In the genomic region with DNA sequence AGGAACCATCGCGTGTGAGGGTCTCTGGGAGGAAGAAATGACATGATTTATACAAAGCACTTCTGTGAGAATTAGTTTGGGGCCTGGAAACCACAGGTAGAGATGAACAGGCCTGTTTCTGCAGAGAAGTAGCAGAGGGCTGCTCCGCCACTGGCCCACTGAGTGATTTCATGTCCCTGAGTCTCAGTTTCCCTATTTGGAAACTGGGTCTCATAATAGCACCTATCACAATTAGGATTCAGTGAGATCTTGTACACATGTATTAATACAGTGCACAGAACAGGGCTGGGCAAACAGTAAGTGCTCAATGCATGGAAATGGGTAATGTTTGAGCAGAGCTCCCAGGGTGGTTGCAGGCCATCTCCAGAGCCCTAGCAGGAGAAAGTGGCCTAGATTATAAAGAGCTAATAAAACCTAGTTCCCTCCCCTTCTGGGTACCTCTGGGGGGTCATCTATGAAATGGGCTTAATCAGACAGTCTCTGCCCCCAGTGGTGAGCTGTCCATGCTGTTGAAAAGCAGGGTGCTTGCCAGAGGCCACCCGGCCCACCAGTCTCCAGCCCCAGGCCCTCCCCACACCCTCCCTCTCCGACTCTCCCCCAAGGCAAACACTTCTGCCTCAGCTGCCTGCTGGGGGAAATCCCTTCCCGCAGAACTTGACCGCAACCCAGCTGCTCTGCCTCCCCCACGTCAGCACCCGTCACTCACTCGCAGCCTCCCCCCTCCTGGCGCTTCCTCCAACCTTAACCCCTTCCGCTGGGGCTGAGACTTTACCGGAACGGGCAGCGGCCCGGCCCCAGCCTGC, we compare ENCODE assay signal across 1 cellular context.
A peak's percentile ranks its signal among the peaks of the same experiment; 100 is the strongest.
TF ChIP-seq lines count a peak whose summit lies in the region.

No MANE protein-coding gene starts in this region.

TF ChIP-seq in HEK293, 187 proteins besides CTCF, POLR2A, EP300 and RAD21 (continued from another document and continues in another):
- TF ChIP-seq, protein P1, sequence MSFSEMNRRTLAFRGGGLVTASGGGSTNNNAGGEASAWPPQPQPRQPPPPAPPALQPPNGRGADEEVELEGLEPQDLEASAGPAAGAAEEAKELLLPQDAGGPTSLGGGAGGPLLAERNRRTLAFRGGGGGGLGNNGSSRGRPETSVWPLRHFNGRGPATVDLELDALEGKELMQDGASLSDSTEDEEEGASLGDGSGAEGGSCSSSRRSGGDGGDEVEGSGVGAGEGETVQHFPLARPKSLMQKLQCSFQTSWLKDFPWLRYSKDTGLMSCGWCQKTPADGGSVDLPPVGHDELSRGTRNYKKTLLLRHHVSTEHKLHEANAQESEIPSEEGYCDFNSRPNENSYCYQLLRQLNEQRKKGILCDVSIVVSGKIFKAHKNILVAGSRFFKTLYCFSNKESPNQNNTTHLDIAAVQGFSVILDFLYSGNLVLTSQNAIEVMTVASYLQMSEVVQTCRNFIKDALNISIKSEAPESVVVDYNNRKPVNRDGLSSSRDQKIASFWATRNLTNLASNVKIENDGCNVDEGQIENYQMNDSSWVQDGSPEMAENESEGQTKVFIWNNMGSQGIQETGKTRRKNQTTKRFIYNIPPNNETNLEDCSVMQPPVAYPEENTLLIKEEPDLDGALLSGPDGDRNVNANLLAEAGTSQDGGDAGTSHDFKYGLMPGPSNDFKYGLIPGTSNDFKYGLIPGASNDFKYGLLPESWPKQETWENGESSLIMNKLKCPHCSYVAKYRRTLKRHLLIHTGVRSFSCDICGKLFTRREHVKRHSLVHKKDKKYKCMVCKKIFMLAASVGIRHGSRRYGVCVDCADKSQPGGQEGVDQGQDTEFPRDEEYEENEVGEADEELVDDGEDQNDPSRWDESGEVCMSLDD (tag by site-specific recombination; IDR thresholded peaks at IDR 0.05), result peak; percentile 92
- TF ChIP-seq ZNF155 (tag by site-specific recombination; IDR thresholded peaks at IDR 0.05), result no peak
- TF ChIP-seq ZNF184 (tag by site-specific recombination; IDR thresholded peaks at IDR 0.05), result no peak
- TF ChIP-seq ZNF174 (tag by site-specific recombination; IDR thresholded peaks at IDR 0.05), result no peak
- TF ChIP-seq ZNF560 (tag by site-specific recombination; IDR thresholded peaks at IDR 0.05; ENCODE audit: borderline replicate concordance), result no peak
- TF ChIP-seq ZNF626 (tag by site-specific recombination; IDR thresholded peaks at IDR 0.05), result no peak
- peak; percentile 46; the same call in 1 of the 2 replicates for TF ChIP-seq ZBTB11 (tag by site-specific recombination; conservative IDR thresholded peaks at IDR 0.05; ENCODE audit: low read depth)
- TF ChIP-seq EGR2 (tag by site-specific recombination; IDR thresholded peaks at IDR 0.05; ENCODE audit: low read depth), result peak; percentile 89
- TF ChIP-seq TSHZ1 (tag by site-specific recombination; IDR thresholded peaks at IDR 0.05; ENCODE audit: borderline replicate concordance), result peak; percentile 92; the same call in 1 of the 2 replicates
- TF ChIP-seq ZNF610 (tag by site-specific recombination; IDR thresholded peaks at IDR 0.05; ENCODE audit: borderline replicate concordance), result peak; percentile 56; the same call in 1 of the 2 replicates
- TF ChIP-seq ZNF416 (tag by site-specific recombination; IDR thresholded peaks at IDR 0.05), result no peak
- TF ChIP-seq, protein P2, sequence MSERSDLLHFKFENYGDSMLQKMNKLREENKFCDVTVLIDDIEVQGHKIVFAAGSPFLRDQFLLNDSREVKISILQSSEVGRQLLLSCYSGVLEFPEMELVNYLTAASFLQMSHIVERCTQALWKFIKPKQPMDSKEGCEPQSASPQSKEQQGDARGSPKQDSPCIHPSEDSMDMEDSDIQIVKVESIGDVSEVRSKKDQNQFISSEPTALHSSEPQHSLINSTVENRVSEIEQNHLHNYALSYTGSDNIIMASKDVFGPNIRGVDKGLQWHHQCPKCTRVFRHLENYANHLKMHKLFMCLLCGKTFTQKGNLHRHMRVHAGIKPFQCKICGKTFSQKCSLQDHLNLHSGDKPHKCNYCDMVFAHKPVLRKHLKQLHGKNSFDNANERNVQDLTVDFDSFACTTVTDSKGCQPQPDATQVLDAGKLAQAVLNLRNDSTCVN (tag by site-specific recombination; optimal IDR thresholded peaks at IDR 0.05), result peak; percentile 26
- no peak for TF ChIP-seq ZNF555 (tag by site-specific recombination; conservative IDR thresholded peaks at IDR 0.05)
- TF ChIP-seq ZEB2 (tag by site-specific recombination; IDR thresholded peaks at IDR 0.05), result peak; percentile 84
- TF ChIP-seq ZNF701 (tag by site-specific recombination; IDR thresholded peaks at IDR 0.05), result no peak
- TF ChIP-seq ZBTB48 (tag by site-specific recombination; IDR thresholded peaks at IDR 0.05), result peak; percentile 78; the same call in 1 of the 2 replicates
- peak; percentile 40 for TF ChIP-seq SP3 (tag by site-specific recombination; IDR thresholded peaks at IDR 0.05)
- no peak for TF ChIP-seq ZNF37A (tag by site-specific recombination; IDR thresholded peaks at IDR 0.05)
- TF ChIP-seq SP2 (tag by site-specific recombination; IDR thresholded peaks at IDR 0.05), result peak; percentile 78
- TF ChIP-seq SCRT1 (tag by site-specific recombination; IDR thresholded peaks at IDR 0.05; ENCODE audit: borderline replicate concordance), result no peak
- no peak for TF ChIP-seq ZNF624 (tag by site-specific recombination; IDR thresholded peaks at IDR 0.05)
- peak; percentile 46; the same call in 1 of the 2 replicates for TF ChIP-seq ZBTB20 (tag by site-specific recombination; IDR thresholded peaks at IDR 0.05)
- TF ChIP-seq ZSCAN18 (tag by site-specific recombination; IDR thresholded peaks at IDR 0.05), result no peak
- peak; percentile 92 for TF ChIP-seq ZNF2 (tag by site-specific recombination; IDR thresholded peaks at IDR 0.05)
- TF ChIP-seq ELK4 (IDR thresholded peaks at IDR 0.05; ENCODE audit: borderline replicate concordance, low read depth, low read length), result no peak
- peak; percentile 81; the same call in 1 of the 2 replicates for TF ChIP-seq KLF8 (tag by site-specific recombination; IDR thresholded peaks at IDR 0.05)
- no peak for TF ChIP-seq GLI2 (tag by site-specific recombination; IDR thresholded peaks at IDR 0.05; ENCODE audit: borderline replicate concordance, low read depth)
- TF ChIP-seq ZNF488 (tag by site-specific recombination; IDR thresholded peaks at IDR 0.05), result no peak
- TF ChIP-seq ZNF707 (tag by site-specific recombination; IDR thresholded peaks at IDR 0.05), result no peak
- TF ChIP-seq, protein P3, sequence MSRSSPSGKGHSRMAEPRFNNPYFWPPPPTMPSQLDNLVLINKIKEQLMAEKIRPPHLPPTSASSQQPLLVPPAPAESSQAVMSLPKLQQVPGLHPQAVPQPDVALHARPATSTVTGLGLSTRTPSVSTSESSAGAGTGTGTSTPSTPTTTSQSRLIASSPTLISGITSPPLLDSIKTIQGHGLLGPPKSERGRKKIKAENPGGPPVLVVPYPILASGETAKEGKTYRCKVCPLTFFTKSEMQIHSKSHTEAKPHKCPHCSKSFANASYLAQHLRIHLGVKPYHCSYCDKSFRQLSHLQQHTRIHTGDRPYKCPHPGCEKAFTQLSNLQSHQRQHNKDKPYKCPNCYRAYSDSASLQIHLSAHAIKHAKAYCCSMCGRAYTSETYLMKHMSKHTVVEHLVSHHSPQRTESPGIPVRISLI (tag by site-specific recombination; IDR thresholded peaks at IDR 0.05), result no peak
